In the genomic region with DNA sequence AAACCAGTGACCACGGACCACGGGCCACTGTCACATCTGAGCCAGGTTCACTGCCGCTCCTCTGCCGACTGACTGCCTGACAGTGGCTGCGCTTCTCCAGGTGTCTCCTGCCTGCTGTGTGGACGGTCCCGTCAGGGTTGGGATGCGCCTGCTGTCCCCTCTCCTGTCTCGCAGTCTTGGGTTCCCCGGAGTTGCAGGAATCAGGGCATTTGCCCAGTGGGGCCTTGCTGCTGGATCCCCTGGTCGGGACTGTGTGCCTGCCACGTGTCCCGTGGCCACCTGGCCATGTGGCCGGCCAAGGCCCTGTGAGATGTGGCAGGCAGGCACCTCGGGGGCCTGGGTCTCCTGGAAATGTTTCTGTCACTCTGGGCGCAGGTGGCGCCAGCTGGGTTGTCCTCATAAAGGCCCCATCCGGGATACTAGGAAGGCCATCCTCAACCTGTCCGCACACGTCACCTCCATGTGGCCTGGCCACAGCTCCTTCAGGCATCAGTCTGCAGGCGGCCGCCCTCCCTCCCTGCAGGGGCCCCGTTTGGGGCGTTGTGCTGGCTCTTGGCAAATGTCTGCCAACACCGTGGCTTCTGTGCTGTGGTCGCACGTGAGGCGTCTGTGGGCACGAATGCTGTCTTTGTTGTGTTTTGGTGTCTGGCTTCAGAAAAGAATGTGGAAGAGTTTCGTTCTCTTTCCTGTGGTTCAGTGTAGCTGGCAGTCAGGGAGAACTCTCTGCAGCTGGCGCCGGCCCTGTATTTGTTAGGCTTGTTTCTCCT, we compare ENCODE assay signal across 12 cellular contexts. TPM values are rescaled to one million over a fixed set of nuclear protein-coding genes. Genes with fewer than 3 reads are reported as not detected.
DNase-seq lines count a peak whose midpoint lies in the region; ATAC-seq and TF ChIP-seq lines count a peak whose summit lies in the region.
"Had no signal": no experiment of that assay in that cellular context is flagged by ENCODE, and none has a peak within 500 bp of the region (broad histone marks: within the 10 kb centered on the region; RNA-seq: fewer than 3 reads in every experiment).

No MANE protein-coding gene starts in this region.

- CTCF ChIA-PET in CD4-positive, alpha-beta T cell (lab: Charles Lee) = no interaction called here

- POLR2A ChIA-PET in CD4-positive, alpha-beta T cell (lab: Charles Lee) = interaction anchor here (1.2 kb wide), 1 partner anchor 16 kb away, joined by 3 read pairs; a partner anchor contains a TSS

- H3K27me3 ChIP-seq in CD4-positive, alpha-beta T cell (ENCODE audit: control insufficient read depth, insufficient read depth, low read length) = no peaks in the 10 kb centered on the region
- no peaks in the 10 kb centered on the region for H3K27me3 ChIP-seq in HL-60 (ENCODE audit: insufficient read depth, poor library complexity, severe bottlenecking)

- no peak overlapping the region for H3K4me3 Mint-ChIP-seq in CD4-positive, alpha-beta T cell
- H3K4me3 Mint-ChIP-seq in activated naive CD8-positive, alpha-beta T cell treated with anti-CD3 and anti-CD28 coated beads, Interleukin-2, amount 50 U/mL, for 24 hours = no peak overlapping the region
- no peak overlapping the region for H3K4me3 Mint-ChIP-seq in mesothelial cell of epicardium

- intact Hi-C loops in CD4-positive, alpha-beta T cell (cut with DNase I, micrococcal nuclease) = no loop called here

- no peak for TF ChIP-seq CTCF in CD4-positive, alpha-beta T cell (IDR thresholded peaks at IDR 0.05)
- TF ChIP-seq CTCF in HL-60 (IDR thresholded peaks at IDR 0.05; ENCODE audit: insufficient read depth, low read length) (no peak), mesothelial cell of epicardium (IDR thresholded peaks at IDR 0.05; ENCODE audit: unreplicated experiment) (no peak)

- H3K27ac Mint-ChIP-seq in CD4-positive, alpha-beta T cell = peak overlapping the region; percentile 35
- H3K27ac Mint-ChIP-seq in activated naive CD8-positive, alpha-beta T cell treated with anti-CD3 and anti-CD28 coated beads, Interleukin-2, amount 50 U/mL, for 24 hours = no peak overlapping the region
- peak overlapping the region; percentile 39 for H3K27ac Mint-ChIP-seq in mesothelial cell of epicardium

- no peak overlapping the region for H3K27ac ChIP-seq in CD4-positive, alpha-beta T cell (ENCODE audit: low read depth, low read length)
- peak overlapping the region; percentile 73 for H3K27ac ChIP-seq in HL-60 (replicated peaks)

- no peak overlapping the region for H3K4me3 ChIP-seq in HL-60 (replicated peaks; ENCODE audit: insufficient read depth, low read length)

- ATAC-seq in CD4-positive, alpha-beta T cell (ENCODE audit: poor library complexity) = peak; percentile 76
- ATAC-seq in activated naive CD8-positive, alpha-beta T cell treated with anti-CD3 and anti-CD28 coated beads, Interleukin-2, amount 50 U/mL, for 24 hours = peak; percentile 35
- ATAC-seq: SK-N-SH treated with all-trans-retinoic acid at 6 μM for 48 hours had no signal

- peaks cover 16% of the 10 kb centered on the region for H3K4me1 Mint-ChIP-seq in CD4-positive, alpha-beta T cell (ENCODE audit: low read depth)
- H3K4me1 Mint-ChIP-seq in activated naive CD8-positive, alpha-beta T cell treated with anti-CD3 and anti-CD28 coated beads, Interleukin-2, amount 50 U/mL, for 24 hours = peaks cover 24% of the 10 kb centered on the region
- H3K4me1 Mint-ChIP-seq in mesothelial cell of epicardium = peaks cover 13% of the 10 kb centered on the region

- H3K27me3 Mint-ChIP-seq in CD4-positive, alpha-beta T cell = no peaks in the 10 kb centered on the region
- H3K27me3 Mint-ChIP-seq in activated naive CD8-positive, alpha-beta T cell treated with anti-CD3 and anti-CD28 coated beads, Interleukin-2, amount 50 U/mL, for 24 hours = no peaks in the 10 kb centered on the region
- no peaks in the 10 kb centered on the region for H3K27me3 Mint-ChIP-seq in mesothelial cell of epicardium (ENCODE audit: low read depth)

- peaks cover 33% of the 10 kb centered on the region for H3K36me3 Mint-ChIP-seq in CD4-positive, alpha-beta T cell (ENCODE audit: low read depth)
- H3K36me3 Mint-ChIP-seq in activated naive CD8-positive, alpha-beta T cell treated with anti-CD3 and anti-CD28 coated beads, Interleukin-2, amount 50 U/mL, for 24 hours (ENCODE audit: low read depth) = peaks cover 23% of the 10 kb centered on the region
- peaks cover 12% of the 10 kb centered on the region for H3K36me3 Mint-ChIP-seq in mesothelial cell of epicardium

- H3K9me3 ChIP-seq in CD4-positive, alpha-beta T cell (ENCODE audit: control insufficient read depth, low read length) = no peaks in the 10 kb centered on the region

- peak in 4 of 10 experiments; percentile 29 to 46 (median 36) for DNase-seq in CD4-positive, alpha-beta T cell
- DNase-seq in HL-60 (ENCODE audit: low read depth in 1 of 2, low spot score in 1 of 2) = peak in 1 of 2 experiments; percentile 83
- peak; percentile 41 for DNase-seq in activated naive CD8-positive, alpha-beta T cell treated with anti-CD3 and anti-CD28 coated beads, Interleukin-2, amount 50 U/mL, for 24 hours
- DNase-seq in mesothelial cell of epicardium (ENCODE audit: low spot score in 2 of 2, unreplicated experiment in 2 of 2) = no peak
- DNase-seq in NCI-H345 treated with DMSO at 0.1 percent for 48 hours (lab: John Stamatoyannopoulos, UW; ENCODE audit: unreplicated experiment) = no peak
- DNase-seq in DMS79 (lab: John Stamatoyannopoulos, UW) = no peak
- DNase-seq in stimulated activated CD4-positive, alpha-beta T cell treated with anti-CD3 and anti-CD28 coated beads, Interleukin-4, amount 100 ng/mL, for 1 hour = no peak
- DNase-seq: activated CD4-positive, CD25-positive, alpha-beta regulatory T cell; NCI-H187; NCI-H82; stimulated activated CD4-positive, alpha-beta T cell treated with anti-CD3 and anti-CD28 coated beads, Interleukin-4, amount 100 ng/mL, for 4 hours had no signal

- no peaks in the 10 kb centered on the region for H3K9me3 Mint-ChIP-seq in CD4-positive, alpha-beta T cell
- H3K9me3 Mint-ChIP-seq in activated naive CD8-positive, alpha-beta T cell treated with anti-CD3 and anti-CD28 coated beads, Interleukin-2, amount 50 U/mL, for 24 hours = no peaks in the 10 kb centered on the region
- no peaks in the 10 kb centered on the region for H3K9me3 Mint-ChIP-seq in mesothelial cell of epicardium

RNA-seq across cellular contexts. Expression of a gene that starts 6.4 kb away (rescaled TPM):
- total RNA-seq in CD4-positive, alpha-beta T cell = under 1 TPM; 0.67 to 0.80 TPM
- total RNA-seq in mesothelial cell of epicardium = 5.7 to 6.5 TPM (median 6.5 TPM) in 3 replicates

RNA-seq across cellular contexts. Expression of a gene that starts 16.0 kb away (rescaled TPM):
- total RNA-seq in CD4-positive, alpha-beta T cell = 10 to 100 TPM; 20.7 to 21.2 TPM
- 51.6 to 54.8 TPM (median 53.3 TPM) in 3 replicates for total RNA-seq in mesothelial cell of epicardium

RNA-seq across cellular contexts. Expression of a gene that starts 20.0 kb away (rescaled TPM):
- total RNA-seq in CD4-positive, alpha-beta T cell = not detected
- 0.18 to 0.29 TPM in 2 of 3 replicates, not detected in the other for total RNA-seq in mesothelial cell of epicardium

RNA-seq across cellular contexts. Expression of a gene that starts 30.0 kb away (rescaled TPM):
- total RNA-seq in CD4-positive, alpha-beta T cell = 10 to 100 TPM; 93.8 to 98.2 TPM
- 146 to 152 TPM (median 148 TPM) in 3 replicates for total RNA-seq in mesothelial cell of epicardium

RNA-seq across cellular contexts. Expression of a gene that starts 31.0 kb away (rescaled TPM):
- 1 to 10 TPM in 1 of 2 experiments, under 1 TPM in 1; 0.96 to 1.4 TPM for total RNA-seq in CD4-positive, alpha-beta T cell
- 7.4 to 9.6 TPM (median 9.2 TPM) in 3 replicates for total RNA-seq in mesothelial cell of epicardium
